8 cellular contexts compared by ENCODE assay signal in the genomic region with DNA sequence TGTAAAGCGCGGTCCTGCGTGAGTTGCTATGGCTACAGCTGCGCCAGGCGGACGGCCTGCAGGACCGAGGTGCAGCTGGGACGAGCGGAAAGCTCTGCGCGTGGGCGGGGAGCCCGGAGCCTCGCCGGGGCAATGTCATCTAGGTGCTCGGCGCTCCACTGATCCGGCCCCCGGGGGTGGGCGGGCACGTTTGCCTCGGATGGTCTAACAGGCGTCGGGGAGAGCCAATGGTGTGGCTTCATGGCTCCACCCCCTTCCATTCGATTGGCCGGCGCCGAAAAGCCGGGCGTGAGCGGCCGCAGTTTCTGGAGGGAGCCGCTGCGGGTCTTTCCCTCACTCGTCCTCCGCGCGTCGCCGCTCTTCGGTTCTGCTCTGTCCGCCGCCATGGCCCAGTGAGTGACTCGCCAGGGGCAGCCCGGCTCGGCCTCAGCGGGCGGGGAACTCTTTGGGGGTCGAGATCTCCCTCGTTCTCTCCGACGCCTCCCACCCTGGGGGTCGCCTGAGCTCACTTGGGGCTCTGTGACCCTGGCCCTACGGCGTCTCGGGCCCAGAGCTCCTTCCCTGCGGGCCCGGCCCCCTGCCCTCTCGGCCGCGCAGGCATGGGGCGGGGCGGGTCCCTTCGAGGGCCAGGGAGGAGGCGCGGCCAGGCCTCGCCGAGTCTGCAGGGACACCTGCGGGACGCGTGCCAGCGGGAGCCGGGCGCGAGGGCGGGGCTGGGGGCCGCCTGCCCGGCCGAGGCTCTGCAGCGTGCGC. TPM values are rescaled to one million over a fixed set of nuclear protein-coding genes. Genes with fewer than 3 reads are reported as not detected.
DNase-seq lines count a peak whose midpoint lies in the region; ATAC-seq and TF ChIP-seq lines count a peak whose summit lies in the region.

A gene (plus strand): TSS at position 331 of the 753 bp plus-strand sequence. CDS start 54 bp downstream, at position 385.

- intact Hi-C loops in cardiac septum (cut with DNase I) = loop anchor here (2.0 kb wide), 1 partner anchor 32 kb away; a partner anchor contains a TSS

- H3K36me3 Mint-ChIP-seq in type B pancreatic cell = peaks cover 14% of the 10 kb centered on the region

- peak within 1 kb of the TSS; percentile 71 for H3K27ac ChIP-seq in adipose tissue (ENCODE audit: low read depth, low read length)

- H3K4me3 ChIP-seq in GM12875 (ENCODE audit: low read depth, low read length) = peak within 1 kb of the TSS; percentile 78

- DNase-seq in NCI-H1436 (lab: John Stamatoyannopoulos, UW) = peak; percentile 97
- peak; percentile 93 for DNase-seq in T follicular helper cell (ENCODE audit: low read depth)
- peak; percentile 100 for DNase-seq in cardiac septum (ENCODE audit: low spot score)
- DNase-seq in pons (ENCODE audit: low spot score) = peak; percentile 97
- DNase-seq in type B pancreatic cell (ENCODE audit: extremely low spot score, unreplicated experiment) = peak; percentile 99

- no peaks in the 10 kb centered on the region for H3K9me3 Mint-ChIP-seq in type B pancreatic cell

- peak within 1 kb of the TSS; percentile 93 for H3K27ac Mint-ChIP-seq in type B pancreatic cell

- peaks cover 21% of the 10 kb centered on the region for H3K4me1 Mint-ChIP-seq in type B pancreatic cell (ENCODE audit: unreplicated experiment)

- H3K27me3 Mint-ChIP-seq in type B pancreatic cell = no peaks in the 10 kb centered on the region

- peak; percentile 95 for ATAC-seq in HG02798 (IDR thresholded peaks at IDR 0.05; ENCODE audit: poor library complexity, unreplicated experiment)

- WGBS in adipose tissue, 3 donors = 0 to 1% (median 1%) methylated on average over 81 of the region's 81 CpGs

- H3K4me3 Mint-ChIP-seq in type B pancreatic cell = peak within 1 kb of the TSS; percentile 96

- TF ChIP-seq CTCF in GM12875 (IDR thresholded peaks at IDR 0.05; ENCODE audit: borderline replicate concordance, insufficient read depth, low read depth, low read length) = no peak
- no peak for TF ChIP-seq CTCF in type B pancreatic cell (conservative IDR thresholded peaks at IDR 0.05)

RNA-seq across cellular contexts. Expression of the gene that starts here (rescaled TPM):
- 100 to 1,000 TPM in 2 of 3 donors, 10 to 100 TPM in 1; 54.1 to 306 (median 120) TPM for polyA plus RNA-seq in adipose tissue
- 26.4 TPM for total RNA-seq in cardiac septum
- total RNA-seq in type B pancreatic cell (ENCODE audit: low replicate concordance) = 294 and 366 TPM in 2 replicates

Comparison
In these comparisons a context has a peak if more than half of its experiments do, and no peak if none do; other contexts are left out.
1. Peak in every context shown above with its lines: DNase-seq, ATAC-seq, H3K4me3 ChIP-seq and H3K27ac ChIP-seq.
2. RNA of the gene that starts here (total RNA-seq): 294 to 366 TPM in type B pancreatic cell; 26.4 TPM in cardiac septum (single experiment); every median in the first group is over 10 times any median in the second.